In the genomic region with DNA sequence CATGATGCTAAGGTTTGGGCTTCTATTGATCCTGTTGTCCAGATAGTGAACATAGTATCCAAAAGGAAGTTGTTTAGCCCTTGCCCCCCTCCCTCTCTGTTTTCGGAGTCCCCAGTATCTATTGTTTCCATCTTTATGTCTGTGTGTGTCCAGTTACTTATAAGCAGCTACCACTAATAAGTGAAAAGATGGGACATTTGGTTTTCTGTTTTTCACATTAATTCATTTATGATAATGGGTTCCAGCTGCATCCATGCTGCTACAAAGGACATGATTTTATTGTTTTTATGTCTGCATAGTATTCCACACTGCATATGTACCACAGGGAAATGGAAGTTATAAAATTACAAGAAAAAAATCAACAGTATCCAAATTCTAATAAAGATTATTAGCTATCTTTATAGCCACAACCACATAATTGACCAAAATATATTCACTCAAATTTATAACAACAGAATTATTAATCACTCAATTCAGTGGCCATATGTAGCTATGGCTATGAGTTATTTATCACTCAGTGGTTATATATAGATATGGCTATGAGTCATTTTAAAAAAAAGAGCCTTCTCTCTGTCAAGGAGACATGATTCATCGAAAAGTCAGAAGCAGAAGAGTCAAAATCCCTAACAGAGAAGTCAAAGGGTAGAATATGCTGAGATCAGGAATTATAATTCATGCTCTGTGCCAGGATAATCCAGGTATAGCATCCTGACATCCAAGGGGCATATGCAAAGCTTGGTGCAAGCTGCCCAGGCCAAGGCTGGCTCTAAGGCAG, we compare ENCODE assay signal across 11 cellular contexts.
A peak's percentile ranks its signal among the peaks of the same experiment; 100 is the strongest.
DNase-seq lines count a peak whose midpoint lies in the region; ATAC-seq, FAIRE-seq and TF ChIP-seq lines count a peak whose summit lies in the region.
"Had no signal": no experiment of that assay in that cellular context is flagged by ENCODE, and none has a peak within 500 bp of the region (broad histone marks: within the 10 kb centered on the region; RNA-seq: fewer than 3 reads in every experiment).

No MANE protein-coding gene starts in this region.

- no peaks in the 10 kb centered on the region for H3K27me3 ChIP-seq in bronchial epithelial cell (ENCODE audit: control insufficient read depth, insufficient read depth, low read length)
- no peaks in the 10 kb centered on the region for H3K27me3 ChIP-seq in CD4-positive, alpha-beta memory T cell (ENCODE audit: insufficient read depth, low read length)
- H3K27me3 ChIP-seq: upper lobe of right lung had no signal

- no peak for TF ChIP-seq CTCF in A549 (IDR thresholded peaks at IDR 0.05)
- TF ChIP-seq CTCF in GM20000 (IDR thresholded peaks at IDR 0.05; ENCODE audit: extremely low read depth, missing control alignments) = no peak
- no peak for TF ChIP-seq CTCF in bronchial epithelial cell (IDR thresholded peaks at IDR 0.05; ENCODE audit: insufficient read depth, low read length, severe bottlenecking)

- peak overlapping the region in 1 of 2 experiments; percentile 46; a peak in 1 of 6 replicates for H3K27ac ChIP-seq in A549
- no peak overlapping the region for H3K27ac ChIP-seq in CD4-positive, alpha-beta memory T cell (ENCODE audit: low read depth, low read length)
- H3K27ac ChIP-seq: upper lobe of right lung had no signal

- POLR2A ChIA-PET in A549 (lab: Yijun Ruan, JAX) = no interaction called here
- POLR2A ChIA-PET in CD4-positive, alpha-beta memory T cell (lab: Charles Lee; ENCODE audit: partially characterized antibody) = no interaction called here

- no peak overlapping the region for H3K4me3 Mint-ChIP-seq in CD4-positive, alpha-beta memory T cell
- H3K4me3 Mint-ChIP-seq: T-cell had no signal

- no peaks in the 10 kb centered on the region for H3K36me3 ChIP-seq in bronchial epithelial cell (ENCODE audit: control insufficient read depth, insufficient read depth, low read length)
- no peaks in the 10 kb centered on the region for H3K36me3 ChIP-seq in CD4-positive, alpha-beta memory T cell (ENCODE audit: insufficient read depth, low read length)
- H3K36me3 ChIP-seq: upper lobe of right lung had no signal

- TF ChIP-seq EP300 in A549 (IDR thresholded peaks at IDR 0.05) = no peak

- 0 out of 3 replicates have a peak, but pooled peaks cover 3% of the 10 kb centered on the region for H3K9me3 ChIP-seq in A549
- H3K9me3 ChIP-seq in CD4-positive, alpha-beta memory T cell (ENCODE audit: control insufficient read depth in 1 of 2, low read length in 2 of 2) = no peaks in the 10 kb centered on the region
- H3K9me3 ChIP-seq: upper lobe of right lung had no signal

- no peaks in the 10 kb centered on the region for H3K27me3 Mint-ChIP-seq in CD4-positive, alpha-beta memory T cell
- H3K27me3 Mint-ChIP-seq: T-cell had no signal

- CTCF ChIA-PET in A549 (lab: Yijun Ruan, JAX) = interaction anchor here (0.7 to 1.1 kb wide), 2 partner anchors 515 to 519 kb away, joined by 3 read pairs; no protein-coding TSS in a partner anchor
- CTCF ChIA-PET in CD4-positive, alpha-beta memory T cell (lab: Charles Lee; ENCODE audit: partially characterized antibody) = no interaction called here

- no peak for TF ChIP-seq POLR2A in A549 (IDR thresholded peaks at IDR 0.05; ENCODE audit: low read length)

- peaks cover 22% of the 10 kb centered on the region; the same call in 1 of the 3 replicates for H3K4me1 ChIP-seq in A549
- no peaks in the 10 kb centered on the region for H3K4me1 ChIP-seq in CD4-positive, alpha-beta memory T cell (ENCODE audit: insufficient read depth, low read length)
- H3K4me1 ChIP-seq: upper lobe of right lung had no signal

- intact Hi-C loops in CD4-positive, alpha-beta memory T cell (cut with micrococcal nuclease) = no loop called here

- H3K4me1 Mint-ChIP-seq in CD4-positive, alpha-beta memory T cell = no peaks in the 10 kb centered on the region
- H3K4me1 Mint-ChIP-seq: T-cell had no signal

- H3K9me3 Mint-ChIP-seq in CD4-positive, alpha-beta memory T cell = peaks cover 0 to 5% (median 2%) of the 10 kb centered on the region in 8 donors

- peak; percentile 58 to 69; a peak in 5 of 6 replicates for ATAC-seq in A549
- no peak for ATAC-seq in GM21717 (IDR thresholded peaks at IDR 0.05; ENCODE audit: unreplicated experiment)
- ATAC-seq: T-cell, upper lobe of right lung had no signal

- WGBS in A549 (ENCODE audit: missing lambda C conversion rate) = 29% methylated on average over 2 of the region's 2 CpGs

- H3K36me3 Mint-ChIP-seq in CD4-positive, alpha-beta memory T cell = no peaks in the 10 kb centered on the region
- H3K36me3 Mint-ChIP-seq: T-cell had no signal

- peak overlapping the region; percentile 2; the same call in 1 of the 3 replicates for H3K4me2 ChIP-seq in A549

- no peak overlapping the region for H3K4me3 ChIP-seq in A549
- no peak overlapping the region for H3K4me3 ChIP-seq in bronchial epithelial cell (ENCODE audit: low read depth, low read length)
- H3K4me3 ChIP-seq in CD4-positive, alpha-beta memory T cell (ENCODE audit: low read length in 2 of 2) = no peak overlapping the region
- H3K4me3 ChIP-seq: upper lobe of right lung had no signal

- FAIRE-seq in A549 (lab: Jason Lieb, UNC) = no peak
- no peak for FAIRE-seq in bronchial epithelial cell (lab: Jason Lieb, UNC)

- no peak for TF ChIP-seq RAD21 in A549 (conservative IDR thresholded peaks at IDR 0.05 in 1 of 2, IDR thresholded peaks at IDR 0.05 in 1 of 2)

- DNase-seq in A549 (ENCODE audit: low read depth in 1 of 2, low spot score in 1 of 2) (peak in 1 of 2 experiments; percentile 13), GM20000 (ENCODE audit: low spot score) (peak; percentile 36), HS-27A (ENCODE audit: low read depth) (peak; percentile 23), bronchial epithelial cell (ENCODE audit: low read depth) (peak; percentile 94), DMS153 (lab: John Stamatoyannopoulos, UW) (no peak), Ammon's horn (ENCODE audit: low spot score) (no peak)
- DNase-seq in CD4-positive, alpha-beta memory T cell = no peak
- DNase-seq: NCI-H2029, T-cell, upper lobe of right lung had no signal

- H3K27ac Mint-ChIP-seq in CD4-positive, alpha-beta memory T cell = no peak overlapping the region
- H3K27ac Mint-ChIP-seq: T-cell had no signal

TF ChIP-seq in A549, 52 proteins besides CTCF, POLR2A, EP300 and RAD21:
- TF ChIP-seq FOSL2 (IDR thresholded peaks at IDR 0.05) = peak; percentile 26; the same call in 1 of the 2 replicates
- TF ChIP-seq FOSL2 (CRISPR knock-in tag; IDR thresholded peaks at IDR 0.05) = peak; percentile 77
- TF ChIP-seq MAFK (IDR thresholded peaks at IDR 0.05; ENCODE audit: partially characterized antibody) = peak; percentile 77
- TF ChIP-seq JUNB (IDR thresholded peaks at IDR 0.05) = peak; percentile 53
- TF ChIP-seq TP53 (CRISPR knock-in tag; IDR thresholded peaks at IDR 0.05) = no peak

Comparison
In these comparisons a context has a peak if more than half of its experiments do, and no peak if none do; other contexts are left out.
1. DNase-seq: peak in GM20000 (single experiment), HS-27A (single experiment) and bronchial epithelial cell (single experiment); none in CD4-positive, alpha-beta memory T cell (0 of 5), DMS153 (single experiment) and Ammon's horn (single experiment).